ENCODE assay signal across 14 cellular contexts in the genomic region with DNA sequence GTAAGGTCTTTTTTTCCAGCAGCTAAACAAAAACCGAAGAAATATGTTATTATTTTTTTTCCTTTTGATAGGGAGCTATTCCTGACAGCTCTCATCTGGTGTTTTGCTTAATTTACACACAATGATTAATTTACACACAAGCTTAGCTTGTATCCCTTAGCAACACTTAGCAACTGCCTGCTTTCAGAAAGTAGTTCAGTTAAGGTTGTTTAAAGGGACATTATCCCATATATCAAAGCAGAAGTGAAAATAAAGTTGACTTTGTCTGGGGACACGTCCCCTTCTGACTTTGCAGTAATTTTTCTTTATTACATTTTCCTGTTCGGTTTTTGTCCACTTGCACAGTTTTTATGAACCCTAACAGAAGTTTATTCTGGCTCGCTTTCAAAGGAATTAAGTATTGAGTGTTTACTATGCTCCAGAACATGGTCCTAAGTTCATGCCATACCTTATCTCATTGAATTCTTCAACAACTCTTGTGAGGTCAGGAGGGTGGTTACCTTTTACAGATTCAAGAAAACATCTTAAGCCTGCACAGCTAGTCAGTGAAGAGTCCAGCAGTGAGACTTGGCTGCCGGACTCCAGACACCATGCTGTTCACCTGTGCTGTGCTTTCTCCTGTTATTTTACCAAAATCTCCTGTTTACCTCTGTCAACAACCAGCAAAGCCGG. TPM values are rescaled to one million over a fixed set of nuclear protein-coding genes. Genes with fewer than 3 reads are reported as not detected.
"Had no signal": no experiment of that assay in that cellular context is flagged by ENCODE, and none has a peak within 500 bp of the region (broad histone marks: within the 10 kb centered on the region; RNA-seq: fewer than 3 reads in every experiment).

No MANE protein-coding gene starts in this region.

- ATAC-seq: activated CD8-positive, alpha-beta T cell treated with anti-CD3 and anti-CD28 coated beads for 36 hours; activated naive CD4-positive, alpha-beta T cell treated with anti-CD3 and anti-CD28 coated beads, Interleukin-2, amount 50 U/mL, for 72 hours; activated T-cell treated with anti-CD3 and anti-CD28 coated beads, Interleukin-2, amount 50 U/mL, for 72 hours; T-helper 17 cell had no signal

- H3K4me1 Mint-ChIP-seq: activated B cell treated with CpG ODN at 0.5 μM for 24 hours, neural crest cell, T-helper 17 cell had no signal

- H3K4me1 ChIP-seq: esophagus muscularis mucosa, parathyroid adenoma, suprapubic skin had no signal

- H3K36me3 ChIP-seq: esophagus muscularis mucosa, suprapubic skin had no signal

- H3K4me3 Mint-ChIP-seq: activated B cell treated with CpG ODN at 0.5 μM for 24 hours; activated CD8-positive, alpha-beta T cell treated with anti-CD3 and anti-CD28 coated beads for 36 hours; activated T-cell treated with anti-CD3 and anti-CD28 coated beads, Interleukin-2, amount 50 U/mL, for 72 hours; neural crest cell; stimulated activated naive CD8-positive, alpha-beta T cell treated with anti-CD3 and anti-CD28 coated beads, Interleukin-15, Interleukin-2, amounts not matched to agents 100 ng/mL and 50 ng/mL, for 24 hours; T-helper 17 cell; type B pancreatic cell had no signal

- H3K27ac ChIP-seq: cardiac muscle cell, esophagus muscularis mucosa, parathyroid adenoma, suprapubic skin had no signal

- H3K27me3 ChIP-seq: cardiac muscle cell, esophagus muscularis mucosa, suprapubic skin had no signal

- H3K27ac Mint-ChIP-seq: activated B cell treated with CpG ODN at 0.5 μM for 24 hours; activated CD8-positive, alpha-beta T cell treated with anti-CD3 and anti-CD28 coated beads for 36 hours; activated naive CD4-positive, alpha-beta T cell treated with anti-CD3 and anti-CD28 coated beads, Interleukin-2, amount 50 U/mL, for 72 hours; activated T-cell treated with anti-CD3 and anti-CD28 coated beads, Interleukin-2, amount 50 U/mL, for 72 hours; stimulated activated naive CD8-positive, alpha-beta T cell treated with anti-CD3 and anti-CD28 coated beads, Interleukin-15, Interleukin-2, amounts not matched to agents 100 ng/mL and 50 ng/mL, for 24 hours; T-helper 17 cell; type B pancreatic cell had no signal

- H3K4me3 ChIP-seq: cardiac muscle cell, esophagus muscularis mucosa, suprapubic skin had no signal

- H3K27me3 Mint-ChIP-seq: activated B cell treated with CpG ODN at 0.5 μM for 24 hours; activated CD8-positive, alpha-beta T cell treated with anti-CD3 and anti-CD28 coated beads for 36 hours; stimulated activated naive CD8-positive, alpha-beta T cell treated with anti-CD3 and anti-CD28 coated beads, Interleukin-15, Interleukin-2, amounts not matched to agents 100 ng/mL and 50 ng/mL, for 24 hours; T-helper 17 cell; type B pancreatic cell had no signal

- DNase-seq: activated B cell treated with CpG ODN at 0.5 μM for 24 hours; activated CD4-positive, alpha-beta T cell treated with anti-CD3 and anti-CD28 coated beads for 48 hours; activated CD8-positive, alpha-beta T cell treated with anti-CD3 and anti-CD28 coated beads for 36 hours; activated gamma-delta T cell; activated T-cell treated with anti-CD3 and anti-CD28 coated beads, Interleukin-2, amount 50 U/mL, for 72 hours; T-helper 17 cell had no signal

RNA-seq across cellular contexts. Expression of a gene that starts 41.5 kb away (rescaled TPM):
- total RNA-seq: T-helper 17 cell had no signal
